ENCODE assay signal across 22 cellular contexts in genomic region chr4:26434030-26434639, GRCh38. TPM values are rescaled to one million over a fixed set of nuclear protein-coding genes. Genes with fewer than 3 reads are reported as not detected.
A peak's percentile ranks its signal among the peaks of the same experiment; 100 is the strongest.
DNase-seq lines count a peak whose midpoint lies in the region; FAIRE-seq and TF ChIP-seq lines count a peak whose summit lies in the region.
"Had no signal": no experiment of that assay in that cellular context is flagged by ENCODE, and none has a peak within 500 bp of the region (broad histone marks: within the 10 kb centered on the region; RNA-seq: fewer than 3 reads in every experiment).

No MANE protein-coding gene starts in this region.

- H3K27me3 ChIP-seq in astrocyte (ENCODE audit: insufficient read depth, low read length) (no peaks in the 10 kb centered on the region), skeletal muscle satellite cell (ENCODE audit: control insufficient read depth, insufficient read depth, low read length) (no peaks in the 10 kb centered on the region), hepatocyte (no peaks in the 10 kb centered on the region)
- H3K27me3 ChIP-seq: dorsolateral prefrontal cortex, esophagus squamous epithelium, neutrophil, Peyer's patch, tibial nerve had no signal

- H3K9ac ChIP-seq in astrocyte (ENCODE audit: low read length): no peak overlapping the region
- H3K9ac ChIP-seq in skeletal muscle satellite cell (ENCODE audit: low read depth, low read length): peak overlapping the region; percentile 28

- H3K36me3 ChIP-seq in astrocyte (ENCODE audit: insufficient read depth, low read length): peaks cover 22% of the 10 kb centered on the region
- peaks cover 50% of the 10 kb centered on the region for H3K36me3 ChIP-seq in skeletal muscle satellite cell (ENCODE audit: insufficient read depth, low read length)
- H3K36me3 ChIP-seq in hepatocyte (replicated peaks; ENCODE audit: insufficient read depth, low read depth): no peaks in the 10 kb centered on the region

- H3K27me3 Mint-ChIP-seq in activated naive CD4-positive, alpha-beta T cell treated with anti-CD3 and anti-CD28 coated beads for 36 hours (ENCODE audit: low read depth): no peaks in the 10 kb centered on the region
- H3K27me3 Mint-ChIP-seq in astrocyte (ENCODE audit: low read depth, unreplicated experiment): no peaks in the 10 kb centered on the region
- H3K27me3 Mint-ChIP-seq: CD4-positive, alpha-beta memory T cell had no signal

- H3K4me3 ChIP-seq in astrocyte (ENCODE audit: insufficient read depth, low read depth, low read length) (no peak overlapping the region), skeletal muscle satellite cell (ENCODE audit: low read length) (no peak overlapping the region), hepatocyte (no peak overlapping the region)
- H3K4me3 ChIP-seq: dorsolateral prefrontal cortex, esophagus squamous epithelium, Peyer's patch, SK-N-MC, tibial nerve had no signal

- H3K4me2 ChIP-seq in astrocyte (ENCODE audit: low read length): no peak overlapping the region
- H3K4me2 ChIP-seq in skeletal muscle satellite cell (ENCODE audit: low read length): no peak overlapping the region
- no peak overlapping the region for H3K4me2 ChIP-seq in hepatocyte

- H3K4me1 Mint-ChIP-seq in activated naive CD4-positive, alpha-beta T cell treated with anti-CD3 and anti-CD28 coated beads for 36 hours (ENCODE audit: low read depth): no peaks in the 10 kb centered on the region
- H3K4me1 Mint-ChIP-seq in astrocyte (ENCODE audit: low read depth, unreplicated experiment): peaks cover 15% of the 10 kb centered on the region

- no peak overlapping the region for H3K27ac ChIP-seq in astrocyte (ENCODE audit: low read depth, low read length)
- no peak overlapping the region for H3K27ac ChIP-seq in hepatocyte
- H3K27ac ChIP-seq: esophagus squamous epithelium, neutrophil, Peyer's patch, SK-N-MC had no signal

- DNase-seq in activated naive CD4-positive, alpha-beta T cell treated with anti-CD3 and anti-CD28 coated beads for 36 hours: no peak
- no peak for DNase-seq in activated naive CD4-positive, alpha-beta T cell (lab: John Stamatoyannopoulos, UW)
- DNase-seq in astrocyte (ENCODE audit: low read depth): peak; percentile 21
- peak; percentile 86 for DNase-seq in fibroblast of peridontal ligament (ENCODE audit: extremely low read depth)
- DNase-seq in hepatocyte (ENCODE audit: low spot score): no peak
- no peak for DNase-seq in NCI-H2171 treated with DMSO at 0.1 percent for 48 hours (lab: John Stamatoyannopoulos, UW)
- no peak for DNase-seq in NOMO-1 treated with dmso at 0.1 percent for 144 hours (lab: John Stamatoyannopoulos, UW; ENCODE audit: unreplicated experiment)
- DNase-seq: ACHN; activated CD4-positive, CD25-positive, alpha-beta regulatory T cell treated with anti-CD3 and anti-CD28 coated beads, Interleukin-2, amount 50 U/mL, for 72 hours; CD4-positive, alpha-beta memory T cell; DMS53; dorsolateral prefrontal cortex; esophagus squamous epithelium; hypothalamus; NCI-H1436 treated with DMSO at 0.1 percent for 48 hours; Peyer's patch; stimulated activated naive CD4-positive, alpha-beta T cell treated with Interleukin-2 at 50 U/mL for 16 hours had no signal

- FAIRE-seq in astrocyte (lab: Jason Lieb, UNC): peak; percentile 29

- peaks cover 27% of the 10 kb centered on the region for H3K36me3 Mint-ChIP-seq in activated naive CD4-positive, alpha-beta T cell treated with anti-CD3 and anti-CD28 coated beads for 36 hours (ENCODE audit: low read depth)
- peaks cover 8% of the 10 kb centered on the region for H3K36me3 Mint-ChIP-seq in astrocyte (ENCODE audit: low read depth, unreplicated experiment)

- no peaks in the 10 kb centered on the region for H3K9me2 ChIP-seq in hepatocyte (replicated peaks; ENCODE audit: insufficient read depth)

- peak overlapping the region; percentile 40 for H3K27ac Mint-ChIP-seq in activated naive CD4-positive, alpha-beta T cell treated with anti-CD3 and anti-CD28 coated beads for 36 hours
- H3K27ac Mint-ChIP-seq in astrocyte (ENCODE audit: unreplicated experiment): no peak overlapping the region

- intact Hi-C loops in activated naive CD4-positive, alpha-beta T cell treated with anti-CD3 and anti-CD28 coated beads for 36 hours (cut with micrococcal nuclease): no loop called here

- H4K20me1 ChIP-seq in astrocyte (ENCODE audit: insufficient read depth, low read length) (no peaks in the 10 kb centered on the region), hepatocyte (ENCODE audit: insufficient read depth, poor library complexity, severe bottlenecking) (no peaks in the 10 kb centered on the region)

- no peaks in the 10 kb centered on the region for H3K79me2 ChIP-seq in astrocyte (ENCODE audit: insufficient read depth, low read length)
- H3K79me2 ChIP-seq in hepatocyte: no peaks in the 10 kb centered on the region

- no peaks in the 10 kb centered on the region for H3K9me3 Mint-ChIP-seq in activated naive CD4-positive, alpha-beta T cell treated with anti-CD3 and anti-CD28 coated beads for 36 hours
- no peaks in the 10 kb centered on the region for H3K9me3 Mint-ChIP-seq in astrocyte (ENCODE audit: unreplicated experiment)
- H3K9me3 Mint-ChIP-seq: CD4-positive, alpha-beta memory T cell had no signal

- no peaks in the 10 kb centered on the region for H3K4me1 ChIP-seq in astrocyte (ENCODE audit: insufficient read depth, low read length)
- peaks cover 44% of the 10 kb centered on the region for H3K4me1 ChIP-seq in skeletal muscle satellite cell (ENCODE audit: control insufficient read depth, insufficient read depth, low read length)
- H3K4me1 ChIP-seq in hepatocyte (ENCODE audit: insufficient read depth): peaks cover 7% of the 10 kb centered on the region
- H3K4me1 ChIP-seq: Peyer's patch had no signal

- CTCF ChIA-PET in activated naive CD4-positive, alpha-beta T cell treated with anti-CD3 and anti-CD28 coated beads for 36 hours (lab: Charles Lee): interaction anchor here (0.6 kb wide), 1 partner anchor 29 kb away, joined by 3 read pairs; no protein-coding TSS in a partner anchor

- H2AFZ ChIP-seq in astrocyte (ENCODE audit: low read depth, low read length) (no peak overlapping the region), hepatocyte (no peak overlapping the region)

- H3K9me3 ChIP-seq in astrocyte (ENCODE audit: insufficient read depth, low read depth, low read length): no peaks in the 10 kb centered on the region
- H3K9me3 ChIP-seq in skeletal muscle satellite cell (replicated peaks; ENCODE audit: low read length): no peaks in the 10 kb centered on the region
- no peaks in the 10 kb centered on the region for H3K9me3 ChIP-seq in hepatocyte (ENCODE audit: low read depth)
- H3K9me3 ChIP-seq: esophagus squamous epithelium, neutrophil, Peyer's patch, tibial nerve had no signal

- WGBS in hepatocyte (ENCODE audit: low lambda C conversion rate, missing lambda C conversion rate): 61% methylated on average over 2 of the region's 2 CpGs

- no peak overlapping the region for H3K4me3 Mint-ChIP-seq in activated naive CD4-positive, alpha-beta T cell treated with anti-CD3 and anti-CD28 coated beads for 36 hours
- H3K4me3 Mint-ChIP-seq in astrocyte (ENCODE audit: unreplicated experiment): no peak overlapping the region
- H3K4me3 Mint-ChIP-seq: CD4-positive, alpha-beta memory T cell had no signal

- no peak for TF ChIP-seq CTCF in astrocyte (IDR thresholded peaks at IDR 0.05; ENCODE audit: insufficient read depth, low read depth, low read length)
- no peak for TF ChIP-seq CTCF in hepatocyte (IDR thresholded peaks at IDR 0.05; ENCODE audit: poor library complexity)

RNA-seq across cellular contexts. Expression of gene CCKAR, which starts 56.1 kb away (rescaled TPM):
- total RNA-seq in activated naive CD4-positive, alpha-beta T cell treated with anti-CD3 and anti-CD28 coated beads for 36 hours: not detected
- total RNA-seq in astrocyte (not detected in 2 replicates), hepatocyte (0.77 TPM in 1 of 2 replicates, not detected in the other)
- total RNA-seq in skeletal muscle satellite cell (2012; rRNA removed): not detected in 2 replicates
- polyA plus RNA-seq in hepatocyte: not detected in 2 replicates
- total RNA-seq: CD4-positive, alpha-beta memory T cell; esophagus squamous epithelium; mononuclear cell; Peyer's patch; tibial nerve had no signal
- polyA plus RNA-seq: CD4-positive, alpha-beta memory T cell had no signal

Comparison
In these comparisons a context has a peak if more than half of its experiments do, and no peak if none do; other contexts are left out.
1. DNase-seq: peak in astrocyte (single experiment) and fibroblast of peridontal ligament (single experiment); none in activated naive CD4-positive, alpha-beta T cell treated with anti-CD3 and anti-CD28 coated beads for 36 hours (single experiment), activated naive CD4-positive, alpha-beta T cell (0 of 4), hepatocyte (single experiment), NCI-H2171 treated with DMSO at 0.1 percent for 48 hours (single experiment) and NOMO-1 treated with dmso at 0.1 percent for 144 hours (single experiment).